15 cellular contexts compared by ENCODE assay signal in genomic region chr11:78657441-78657840, GRCh38.
DNase-seq lines count a peak whose midpoint lies in the region; ATAC-seq and TF ChIP-seq lines count a peak whose summit lies in the region.
"Had no signal": no experiment of that assay in that cellular context is flagged by ENCODE, and none has a peak within 500 bp of the region (broad histone marks: within the 10 kb centered on the region; RNA-seq: fewer than 3 reads in every experiment).

No MANE protein-coding gene starts in this region.

- H3K27me3 Mint-ChIP-seq in activated CD8-positive, alpha-beta T cell treated with anti-CD3 and anti-CD28 coated beads, Interleukin-2, amount 10 ng/mL, durations not matched to agents 7 days and 5 days (ENCODE audit: low read depth): no peaks in the 10 kb centered on the region
- peaks cover 4% of the 10 kb centered on the region for H3K27me3 Mint-ChIP-seq in activated CD8-positive, alpha-beta T cell treated with anti-CD3 and anti-CD28 coated beads for 36 hours
- no peaks in the 10 kb centered on the region for H3K27me3 Mint-ChIP-seq in type B pancreatic cell
- H3K27me3 Mint-ChIP-seq in endothelial cell (ENCODE audit: unreplicated experiment): no peaks in the 10 kb centered on the region
- H3K27me3 Mint-ChIP-seq: B cell; CD4-positive, CD25-positive, alpha-beta regulatory T cell had no signal

- intact Hi-C loops in activated CD8-positive, alpha-beta T cell treated with anti-CD3 and anti-CD28 coated beads for 36 hours (cut with micrococcal nuclease): no loop called here
- intact Hi-C loops in cardiac septum (cut with DNase I) (no loop called here), Right ventricle myocardium superior (cut with DNase I) (no loop called here)

- CTCF ChIA-PET in activated CD8-positive, alpha-beta T cell treated with anti-CD3 and anti-CD28 coated beads, Interleukin-2, amount 10 ng/mL, durations not matched to agents 7 days and 5 days (lab: Charles Lee): no interaction called here
- CTCF ChIA-PET in activated CD8-positive, alpha-beta T cell treated with anti-CD3 and anti-CD28 coated beads for 36 hours (lab: Charles Lee): interaction anchor here (10.6 kb wide), 1 partner anchor 11 kb away, joined by 76 read pairs; no protein-coding TSS in a partner anchor

- ATAC-seq in activated CD8-positive, alpha-beta T cell treated with anti-CD3 and anti-CD28 coated beads, Interleukin-2, amount 10 ng/mL, durations not matched to agents 7 days and 5 days: no peak
- ATAC-seq in activated CD8-positive, alpha-beta T cell treated with anti-CD3 and anti-CD28 coated beads for 36 hours: no peak
- ATAC-seq in Right ventricle myocardium superior (ENCODE audit: poor library complexity): no peak
- ATAC-seq: CD8-positive, alpha-beta T cell had no signal

- no peaks in the 10 kb centered on the region for H3K9me3 Mint-ChIP-seq in activated CD8-positive, alpha-beta T cell treated with anti-CD3 and anti-CD28 coated beads, Interleukin-2, amount 10 ng/mL, durations not matched to agents 7 days and 5 days (ENCODE audit: insufficient read depth)
- H3K9me3 Mint-ChIP-seq in activated CD8-positive, alpha-beta T cell treated with anti-CD3 and anti-CD28 coated beads for 36 hours: no peaks in the 10 kb centered on the region
- H3K9me3 Mint-ChIP-seq in type B pancreatic cell: no peaks in the 10 kb centered on the region
- H3K9me3 Mint-ChIP-seq in endothelial cell (ENCODE audit: unreplicated experiment): no peaks in the 10 kb centered on the region
- H3K9me3 Mint-ChIP-seq: CD8-positive, alpha-beta T cell had no signal

- H3K27ac Mint-ChIP-seq in activated CD8-positive, alpha-beta T cell treated with anti-CD3 and anti-CD28 coated beads, Interleukin-2, amount 10 ng/mL, durations not matched to agents 7 days and 5 days: no peak overlapping the region
- no peak overlapping the region for H3K27ac Mint-ChIP-seq in activated CD8-positive, alpha-beta T cell treated with anti-CD3 and anti-CD28 coated beads for 36 hours
- no peak overlapping the region for H3K27ac Mint-ChIP-seq in type B pancreatic cell
- H3K27ac Mint-ChIP-seq in endothelial cell (ENCODE audit: unreplicated experiment): no peak overlapping the region
- H3K27ac Mint-ChIP-seq: B cell; CD4-positive, CD25-positive, alpha-beta regulatory T cell; CD8-positive, alpha-beta T cell had no signal

- DNase-seq in activated CD8-positive, alpha-beta T cell treated with anti-CD3 and anti-CD28 coated beads, Interleukin-2, amount 10 ng/mL, durations not matched to agents 7 days and 5 days: peak; percentile 16
- DNase-seq in activated CD8-positive, alpha-beta T cell treated with anti-CD3 and anti-CD28 coated beads for 36 hours: no peak
- DNase-seq in cardiac septum (ENCODE audit: low spot score) (peak; percentile 66), Right ventricle myocardium superior (no peak), type B pancreatic cell (ENCODE audit: extremely low spot score, unreplicated experiment) (peak; percentile 22), endothelial cell (ENCODE audit: low spot score) (no peak), HUDEP-2 (lab: John Stamatoyannopoulos, UW; ENCODE audit: unreplicated experiment in 76 of 76) (no peak)
- DNase-seq: CD4-positive, CD25-positive, alpha-beta regulatory T cell; DMS153; DND-41; GM23248; H7; HCEC 1CT had no signal

- H3K4me3 Mint-ChIP-seq in activated CD8-positive, alpha-beta T cell treated with anti-CD3 and anti-CD28 coated beads, Interleukin-2, amount 10 ng/mL, durations not matched to agents 7 days and 5 days: no peak overlapping the region
- H3K4me3 Mint-ChIP-seq in activated CD8-positive, alpha-beta T cell treated with anti-CD3 and anti-CD28 coated beads for 36 hours: no peak overlapping the region
- no peak overlapping the region for H3K4me3 Mint-ChIP-seq in type B pancreatic cell
- H3K4me3 Mint-ChIP-seq in endothelial cell (ENCODE audit: unreplicated experiment): no peak overlapping the region
- H3K4me3 Mint-ChIP-seq: B cell; CD4-positive, CD25-positive, alpha-beta regulatory T cell; CD8-positive, alpha-beta T cell had no signal

- no peak for TF ChIP-seq CTCF in activated CD8-positive, alpha-beta T cell treated with anti-CD3 and anti-CD28 coated beads for 36 hours (IDR thresholded peaks at IDR 0.05)
- no peak for TF ChIP-seq CTCF in type B pancreatic cell (conservative IDR thresholded peaks at IDR 0.05)
- TF ChIP-seq CTCF in endothelial cell (IDR thresholded peaks at IDR 0.05; ENCODE audit: unreplicated experiment): no peak

- H3K36me3 Mint-ChIP-seq in activated CD8-positive, alpha-beta T cell treated with anti-CD3 and anti-CD28 coated beads, Interleukin-2, amount 10 ng/mL, durations not matched to agents 7 days and 5 days (ENCODE audit: low read depth): no peaks in the 10 kb centered on the region
- H3K36me3 Mint-ChIP-seq in activated CD8-positive, alpha-beta T cell treated with anti-CD3 and anti-CD28 coated beads for 36 hours (ENCODE audit: low read depth): no peaks in the 10 kb centered on the region
- H3K36me3 Mint-ChIP-seq in type B pancreatic cell (peaks cover 37% of the 10 kb centered on the region), endothelial cell (ENCODE audit: low read depth, unreplicated experiment) (no peaks in the 10 kb centered on the region)
- H3K36me3 Mint-ChIP-seq: CD4-positive, CD25-positive, alpha-beta regulatory T cell; CD8-positive, alpha-beta T cell had no signal

- no peaks in the 10 kb centered on the region for H3K4me1 Mint-ChIP-seq in activated CD8-positive, alpha-beta T cell treated with anti-CD3 and anti-CD28 coated beads, Interleukin-2, amount 10 ng/mL, durations not matched to agents 7 days and 5 days (ENCODE audit: low read depth)
- H3K4me1 Mint-ChIP-seq in activated CD8-positive, alpha-beta T cell treated with anti-CD3 and anti-CD28 coated beads for 36 hours (ENCODE audit: low read depth): peaks cover 21% of the 10 kb centered on the region
- peaks cover 10% of the 10 kb centered on the region for H3K4me1 Mint-ChIP-seq in type B pancreatic cell (ENCODE audit: unreplicated experiment)
- peaks cover 3% of the 10 kb centered on the region for H3K4me1 Mint-ChIP-seq in endothelial cell (ENCODE audit: unreplicated experiment)
- H3K4me1 Mint-ChIP-seq: B cell; CD4-positive, CD25-positive, alpha-beta regulatory T cell had no signal

- POLR2A ChIA-PET in activated CD8-positive, alpha-beta T cell treated with anti-CD3 and anti-CD28 coated beads, Interleukin-2, amount 10 ng/mL, durations not matched to agents 7 days and 5 days (lab: Charles Lee): no interaction called here
- POLR2A ChIA-PET in activated CD8-positive, alpha-beta T cell treated with anti-CD3 and anti-CD28 coated beads for 36 hours (lab: Charles Lee): no interaction called here

Comparison
In these comparisons a context has a peak if more than half of its experiments do, and no peak if none do; other contexts are left out.
1. DNase-seq: peak in activated CD8-positive, alpha-beta T cell treated with anti-CD3 and anti-CD28 coated beads, Interleukin-2, amount 10 ng/mL, durations not matched to agents 7 days and 5 days (single experiment), cardiac septum (single experiment) and type B pancreatic cell (single experiment); none in activated CD8-positive, alpha-beta T cell treated with anti-CD3 and anti-CD28 coated beads for 36 hours (single experiment), Right ventricle myocardium superior (single experiment), endothelial cell (single experiment) and HUDEP-2 (0 of 76).